In genomic region chr3:108127301-108127988, GRCh38 we compare ENCODE assay signal across 10 cellular contexts. TPM values are rescaled to one million over a fixed set of nuclear protein-coding genes. Genes with fewer than 3 reads are reported as not detected.
A peak's percentile ranks its signal among the peaks of the same experiment; 100 is the strongest.
DNase-seq lines count a peak whose midpoint lies in the region; ATAC-seq, FAIRE-seq and TF ChIP-seq lines count a peak whose summit lies in the region.
"Had no signal": no experiment of that assay in that cellular context is flagged by ENCODE, and none has a peak within 500 bp of the region (broad histone marks: within the 10 kb centered on the region; RNA-seq: fewer than 3 reads in every experiment).

No MANE protein-coding gene starts in this region.

- H3K27ac Mint-ChIP-seq in dendritic cell treated with granulocyte-macrophage colony-stimulating factor and Interleukin-4, amounts not matched to agents 40 ng/mL and 50 ng/mL, for 4 days = peak overlapping the region; percentile 19

- H3K27ac ChIP-seq in uterus = no peak overlapping the region

- H3K9me3 Mint-ChIP-seq in dendritic cell treated with granulocyte-macrophage colony-stimulating factor and Interleukin-4, amounts not matched to agents 40 ng/mL and 50 ng/mL, for 4 days = no peaks in the 10 kb centered on the region

- H3K36me3 ChIP-seq in uterus = no peaks in the 10 kb centered on the region

- H3K9me3 ChIP-seq in uterus = no peaks in the 10 kb centered on the region

- H3K36me3 Mint-ChIP-seq in dendritic cell treated with granulocyte-macrophage colony-stimulating factor and Interleukin-4, amounts not matched to agents 40 ng/mL and 50 ng/mL, for 4 days (ENCODE audit: low read depth) = no peaks in the 10 kb centered on the region

- H3K4me3 ChIP-seq in uterus = no peak overlapping the region
- H3K4me3 ChIP-seq: lung had no signal

- H3K4me1 Mint-ChIP-seq in dendritic cell treated with granulocyte-macrophage colony-stimulating factor and Interleukin-4, amounts not matched to agents 40 ng/mL and 50 ng/mL, for 4 days (ENCODE audit: low read depth) = peaks cover 67% of the 10 kb centered on the region

- TF ChIP-seq POLR2A in uterus (IDR thresholded peaks at IDR 0.05) = no peak

- intact Hi-C loops in dendritic cell treated with granulocyte-macrophage colony-stimulating factor and Interleukin-4, amounts not matched to agents 40 ng/mL and 50 ng/mL, for 4 days (cut with micrococcal nuclease) = loop anchor here (5.0 kb wide), 1 partner anchor 35 kb away; the partner anchor contains the start of gene CD47
- intact Hi-C loops in uterus (cut with DNase I; ENCODE audit: low total_unique reads) = no loop called here

- no peak for ATAC-seq in GM19467 (IDR thresholded peaks at IDR 0.05; ENCODE audit: unreplicated experiment)
- ATAC-seq in HG02885 (IDR thresholded peaks at IDR 0.05; ENCODE audit: poor library complexity, unreplicated experiment) = no peak

- FAIRE-seq in GM19239 (lab: Jason Lieb, UNC) = peak; percentile 91
- FAIRE-seq: astrocyte had no signal

- H3K4me1 ChIP-seq in uterus = no peaks in the 10 kb centered on the region

- no peaks in the 10 kb centered on the region for H3K27me3 Mint-ChIP-seq in dendritic cell treated with granulocyte-macrophage colony-stimulating factor and Interleukin-4, amounts not matched to agents 40 ng/mL and 50 ng/mL, for 4 days

- H3K27me3 ChIP-seq in uterus = no peaks in the 10 kb centered on the region

- TF ChIP-seq CTCF in uterus (IDR thresholded peaks at IDR 0.05) = no peak

- no peak overlapping the region for H3K4me3 Mint-ChIP-seq in dendritic cell treated with granulocyte-macrophage colony-stimulating factor and Interleukin-4, amounts not matched to agents 40 ng/mL and 50 ng/mL, for 4 days

- DNase-seq in GM19239 (ENCODE audit: insufficient read length, low spot score) (no peak), RKO (ENCODE audit: low spot score) (no peak), uterus (no peak)
- peak; percentile 47 for DNase-seq in activated CD4-positive, CD25-positive, alpha-beta regulatory T cell treated with anti-CD3 and anti-CD28 coated beads, Interleukin-2, amount 50 U/mL, for 72 hours
- DNase-seq in stimulated activated CD4-positive, alpha-beta T cell treated with anti-CD3 and anti-CD28 coated beads, TNF-alpha, amount 100 ng/mL, for 4 hours (ENCODE audit: low read depth in 3 of 3) = peak in 2 of 3 experiments; percentile 50 to 52

RNA-seq across cellular contexts. Expression of gene CD47, which starts 36.6 kb away (rescaled TPM):
- 100 to 1,000 TPM in 1 of 4 donors, 10 to 100 TPM in 3; 29.2 to 210 (median 67.1) TPM for total RNA-seq in uterus

Comparison
In these comparisons a context has a peak if more than half of its experiments do, and no peak if none do; other contexts are left out.
1. DNase-seq: peak in activated CD4-positive, CD25-positive, alpha-beta regulatory T cell treated with anti-CD3 and anti-CD28 coated beads, Interleukin-2, amount 50 U/mL, for 72 hours (single experiment) and stimulated activated CD4-positive, alpha-beta T cell treated with anti-CD3 and anti-CD28 coated beads, TNF-alpha, amount 100 ng/mL, for 4 hours (2 of 3); none in GM19239 (single experiment), RKO (single experiment) and uterus (0 of 2).